11 cellular contexts compared by ENCODE assay signal in the genomic region with DNA sequence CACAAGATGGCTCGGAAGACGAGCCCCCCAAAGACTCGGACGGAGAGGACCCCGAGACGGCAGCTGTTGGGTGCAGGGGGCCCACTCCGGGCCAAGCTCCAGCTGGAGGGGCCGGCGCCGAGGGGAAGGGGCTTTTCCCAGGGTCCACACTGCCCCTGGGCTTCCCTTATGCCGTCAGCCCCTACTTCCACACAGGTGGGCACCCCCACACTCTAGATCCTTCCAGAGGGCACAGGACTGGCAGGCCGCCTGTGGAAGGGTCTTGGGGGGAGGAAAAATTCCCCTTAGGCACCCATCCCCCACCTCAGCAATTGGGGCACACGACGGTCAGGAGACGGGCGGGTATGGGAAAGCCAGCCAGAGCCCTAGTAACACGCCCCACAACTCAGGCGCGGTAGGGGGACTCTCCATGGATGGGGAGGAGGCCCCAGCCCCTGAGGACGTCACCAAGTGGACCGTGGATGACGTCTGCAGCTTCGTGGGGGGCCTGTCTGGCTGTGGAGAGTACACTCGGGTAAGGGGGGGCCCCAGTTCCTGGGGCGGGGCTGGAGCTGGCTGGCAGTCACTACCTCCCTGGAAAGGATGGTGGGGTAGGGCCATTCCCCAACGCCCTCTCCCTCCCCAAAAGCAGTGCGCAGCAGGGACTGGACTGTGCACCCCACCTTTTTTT. TPM values are rescaled to one million over a fixed set of nuclear protein-coding genes. Genes with fewer than 3 reads are reported as not detected.
DNase-seq lines count a peak whose midpoint lies in the region; ATAC-seq and TF ChIP-seq lines count a peak whose summit lies in the region.
"Had no signal": no experiment of that assay in that cellular context is flagged by ENCODE, and none has a peak within 500 bp of the region (broad histone marks: within the 10 kb centered on the region; RNA-seq: fewer than 3 reads in every experiment).

No MANE protein-coding gene starts in this region.

- H3K9me3 ChIP-seq in AG04450 (ENCODE audit: control insufficient read depth, insufficient read depth, low read length): no peaks in the 10 kb centered on the region; the same call in 1 of the 2 replicates
- H3K9me3 ChIP-seq in duodenal mucosa (ENCODE audit: control insufficient read depth in 1 of 2, low read length in 2 of 2): no peaks in the 10 kb centered on the region

- TF ChIP-seq CTCF in AG04450 (IDR thresholded peaks at IDR 0.05; ENCODE audit: low read depth, low read length) (no peak), mesothelial cell of epicardium (IDR thresholded peaks at IDR 0.05; ENCODE audit: unreplicated experiment) (no peak)

- H3K4me3 ChIP-seq in AG04450 (ENCODE audit: low read depth, low read length) (peak overlapping the region; percentile 35), duodenal mucosa (ENCODE audit: low read depth in 1 of 2, low read length in 2 of 2) (no peak overlapping the region)

- no peaks in the 10 kb centered on the region for H3K27me3 Mint-ChIP-seq in mesothelial cell of epicardium (ENCODE audit: low read depth)
- peaks cover 22% of the 10 kb centered on the region for H3K27me3 Mint-ChIP-seq in activated CD8-positive, alpha-beta T cell treated with anti-CD3 and anti-CD28 coated beads, Interleukin-2, amount 10 ng/mL, durations not matched to agents 7 days and 5 days (ENCODE audit: low read depth)

- H3K4me3 Mint-ChIP-seq in mesothelial cell of epicardium: peak overlapping the region; percentile 44
- no peak overlapping the region for H3K4me3 Mint-ChIP-seq in activated CD8-positive, alpha-beta T cell treated with anti-CD3 and anti-CD28 coated beads, Interleukin-2, amount 10 ng/mL, durations not matched to agents 7 days and 5 days

- DNase-seq in AG04450 (ENCODE audit: low read depth, low spot score): no peak
- peak; percentile 76 for DNase-seq in M059J (ENCODE audit: low read depth)
- no peak for DNase-seq in mesothelial cell of epicardium (ENCODE audit: low spot score in 2 of 2, unreplicated experiment in 2 of 2)
- no peak for DNase-seq in Ammon's horn (ENCODE audit: low spot score)
- no peak for DNase-seq in activated CD8-positive, alpha-beta T cell treated with anti-CD3 and anti-CD28 coated beads, Interleukin-2, amount 10 ng/mL, durations not matched to agents 7 days and 5 days
- DNase-seq in ureter (ENCODE audit: low spot score): no peak
- DNase-seq: activated T-cell treated with anti-CD3 and anti-CD28 coated beads, Interleukin-2, amount 50 U/mL, for 1 hour; DMS79; foreskin melanocyte had no signal

- no peak overlapping the region for H3K9ac ChIP-seq in duodenal mucosa (ENCODE audit: low read depth in 1 of 2, low read length in 2 of 2)

- CTCF ChIA-PET in AG04450 (lab: Charles Lee): interaction anchor here (0.7 kb wide), 1 partner anchor 38 kb away, joined by 3 read pairs; no protein-coding TSS in a partner anchor
- CTCF ChIA-PET in activated CD8-positive, alpha-beta T cell treated with anti-CD3 and anti-CD28 coated beads, Interleukin-2, amount 10 ng/mL, durations not matched to agents 7 days and 5 days (lab: Charles Lee): no interaction called here

- H3K36me3 Mint-ChIP-seq in mesothelial cell of epicardium: peaks cover 13% of the 10 kb centered on the region
- peaks cover 19% of the 10 kb centered on the region for H3K36me3 Mint-ChIP-seq in activated CD8-positive, alpha-beta T cell treated with anti-CD3 and anti-CD28 coated beads, Interleukin-2, amount 10 ng/mL, durations not matched to agents 7 days and 5 days (ENCODE audit: low read depth)

- H3K4me1 ChIP-seq in duodenal mucosa (ENCODE audit: control insufficient read depth in 1 of 2, insufficient read depth in 2 of 2, low read length in 2 of 2): peaks cover 0 to 18% of the 10 kb centered on the region in 2 donors

- POLR2A ChIA-PET in AG04450 (lab: Yijun Ruan, JAX): interaction anchor here (0.6 to 1.7 kb wide), 8 partner anchors 9 to 895 kb away, joined by 3 to 12 read pairs (median 6); a partner anchor contains a TSS
- POLR2A ChIA-PET in activated CD8-positive, alpha-beta T cell treated with anti-CD3 and anti-CD28 coated beads, Interleukin-2, amount 10 ng/mL, durations not matched to agents 7 days and 5 days (lab: Charles Lee): no interaction called here

- H3K27me3 ChIP-seq in AG04450 (ENCODE audit: control insufficient read depth, insufficient read depth, low read length) (no peaks in the 10 kb centered on the region), duodenal mucosa (ENCODE audit: control insufficient read depth in 1 of 2, insufficient read depth in 2 of 2, low read length in 2 of 2) (peaks cover 35 to 36% of the 10 kb centered on the region in 2 donors)

- H3K4me1 Mint-ChIP-seq in mesothelial cell of epicardium: peaks cover 48% of the 10 kb centered on the region
- peaks cover 8% of the 10 kb centered on the region for H3K4me1 Mint-ChIP-seq in activated CD8-positive, alpha-beta T cell treated with anti-CD3 and anti-CD28 coated beads, Interleukin-2, amount 10 ng/mL, durations not matched to agents 7 days and 5 days (ENCODE audit: low read depth)

- H3K9me3 Mint-ChIP-seq in mesothelial cell of epicardium: no peaks in the 10 kb centered on the region
- H3K9me3 Mint-ChIP-seq in activated CD8-positive, alpha-beta T cell treated with anti-CD3 and anti-CD28 coated beads, Interleukin-2, amount 10 ng/mL, durations not matched to agents 7 days and 5 days (ENCODE audit: insufficient read depth): no peaks in the 10 kb centered on the region

- peak overlapping the region; percentile 66 for H3K27ac Mint-ChIP-seq in mesothelial cell of epicardium
- no peak overlapping the region for H3K27ac Mint-ChIP-seq in activated CD8-positive, alpha-beta T cell treated with anti-CD3 and anti-CD28 coated beads, Interleukin-2, amount 10 ng/mL, durations not matched to agents 7 days and 5 days

- no peak for ATAC-seq in activated CD8-positive, alpha-beta T cell treated with anti-CD3 and anti-CD28 coated beads, Interleukin-2, amount 10 ng/mL, durations not matched to agents 7 days and 5 days
- no peak for ATAC-seq in GM21515 (IDR thresholded peaks at IDR 0.05; ENCODE audit: unreplicated experiment)

- H3K27ac ChIP-seq in AG04450 (ENCODE audit: low read depth, low read length): no peak overlapping the region
- peak overlapping the region; percentile 10 for H3K27ac ChIP-seq in duodenal mucosa (ENCODE audit: low read depth, low read length)

- peaks cover 18 to 23% of the 10 kb centered on the region in 2 donors for H3K36me3 ChIP-seq in duodenal mucosa (ENCODE audit: control insufficient read depth in 1 of 2, insufficient read depth in 2 of 2, low read length in 2 of 2)

RNA-seq across cellular contexts. Expression of a gene that starts 16.1 kb away (rescaled TPM):
- 36.1 and 41.7 TPM in 2 replicates for polyA plus RNA-seq in AG04450 (2011; rRNA removed)
- 42.0 and 54.6 TPM in 2 replicates for polyA minus RNA-seq in AG04450 (2011; rRNA and poly(A)+ RNA removed)
- total RNA-seq in M059J (2014; rRNA removed; shearing (Covaris generic)): 60.1 and 102 TPM in 2 replicates
- total RNA-seq in mesothelial cell of epicardium: 69.3 to 73.1 TPM (median 69.8 TPM) in 3 replicates
- total RNA-seq in activated CD8-positive, alpha-beta T cell treated with anti-CD3 and anti-CD28 coated beads, Interleukin-2, amount 10 ng/mL, durations not matched to agents 7 days and 5 days: 10 to 100 TPM; 61.7 to 68.7 TPM
- total RNA-seq in ureter: 71.9 TPM

RNA-seq across cellular contexts. Expression of a gene that starts 17.4 kb away (rescaled TPM):
- polyA plus RNA-seq in AG04450 (2011; rRNA removed): 5.5 and 9.7 TPM in 2 replicates
- 1.7 and 3.5 TPM in 2 replicates for polyA minus RNA-seq in AG04450 (2011; rRNA and poly(A)+ RNA removed)
- total RNA-seq in M059J (2014; rRNA removed; shearing (Covaris generic)): 4.3 and 7.8 TPM in 2 replicates
- total RNA-seq in mesothelial cell of epicardium: 44.7 to 49.8 TPM (median 47.0 TPM) in 3 replicates
- 10 to 100 TPM; 24.4 to 27.7 TPM for total RNA-seq in activated CD8-positive, alpha-beta T cell treated with anti-CD3 and anti-CD28 coated beads, Interleukin-2, amount 10 ng/mL, durations not matched to agents 7 days and 5 days
- total RNA-seq in ureter: 8.6 TPM

RNA-seq across cellular contexts. Expression of a gene that starts 19.3 kb away (rescaled TPM):
- 1.6 and 2.1 TPM in 2 replicates for polyA plus RNA-seq in AG04450 (2011; rRNA removed)
- polyA minus RNA-seq in AG04450 (2011; rRNA and poly(A)+ RNA removed): 1.3 and 1.5 TPM in 2 replicates
- total RNA-seq in M059J (2014; rRNA removed; shearing (Covaris generic)): 30.5 and 59.8 TPM in 2 replicates
- total RNA-seq in mesothelial cell of epicardium (303 to 325 TPM (median 313 TPM) in 3 replicates), ureter (13.9 TPM)
- not detected for total RNA-seq in activated CD8-positive, alpha-beta T cell treated with anti-CD3 and anti-CD28 coated beads, Interleukin-2, amount 10 ng/mL, durations not matched to agents 7 days and 5 days

RNA-seq across cellular contexts. Expression of a gene that starts 23.3 kb away (rescaled TPM):
- polyA plus RNA-seq in AG04450 (2011; rRNA removed): 0.06 and 0.15 TPM in 2 replicates
- polyA minus RNA-seq in AG04450 (2011; rRNA and poly(A)+ RNA removed): 0.09 and 0.14 TPM in 2 replicates
- 2.4 and 4.5 TPM in 2 replicates for total RNA-seq in M059J (2014; rRNA removed; shearing (Covaris generic))
- total RNA-seq in mesothelial cell of epicardium (33.6 to 36.0 TPM (median 34.4 TPM) in 3 replicates), ureter (28.5 TPM)
- total RNA-seq in activated CD8-positive, alpha-beta T cell treated with anti-CD3 and anti-CD28 coated beads, Interleukin-2, amount 10 ng/mL, durations not matched to agents 7 days and 5 days: 1 to 10 TPM; 1.7 to 2.2 TPM

RNA-seq across cellular contexts. Expression of a gene that starts 38.9 kb away (rescaled TPM):
- polyA plus RNA-seq in AG04450 (2011; rRNA removed): not detected in 2 replicates
- polyA minus RNA-seq in AG04450 (2011; rRNA and poly(A)+ RNA removed): 0.37 TPM in 1 of 2 replicates, not detected in the other
- 0.37 and 1.0 TPM in 2 replicates for total RNA-seq in M059J (2014; rRNA removed; shearing (Covaris generic))
- total RNA-seq in mesothelial cell of epicardium (1.6 to 2.8 TPM (median 2.7 TPM) in 3 replicates), ureter (0.10 TPM)
- total RNA-seq in activated CD8-positive, alpha-beta T cell treated with anti-CD3 and anti-CD28 coated beads, Interleukin-2, amount 10 ng/mL, durations not matched to agents 7 days and 5 days: not detected

Comparison
In these comparisons a context has a peak if more than half of its experiments do, and no peak if none do; other contexts are left out.
1. RNA of a gene that starts 19.3 kb away (total RNA-seq): 303 to 325 TPM in mesothelial cell of epicardium, 30.5 to 59.8 TPM in M059J and 13.9 TPM in ureter (single experiment); not detected in activated CD8-positive, alpha-beta T cell treated with anti-CD3 and anti-CD28 coated beads, Interleukin-2, amount 10 ng/mL, durations not matched to agents 7 days and 5 days; every median in the first group is over 10 times any median in the second.